In genomic region chr3:197297020-197297419, GRCh38 we compare ENCODE assay signal across 8 cellular contexts. TPM values are rescaled to one million over a fixed set of nuclear protein-coding genes. Genes with fewer than 3 reads are reported as not detected.
DNase-seq lines count a peak whose midpoint lies in the region; ATAC-seq and TF ChIP-seq lines count a peak whose summit lies in the region.

No MANE protein-coding gene starts in this region.

- peaks cover 13% of the 10 kb centered on the region for H3K27me3 Mint-ChIP-seq in activated T-cell treated with anti-CD3 and anti-CD28 coated beads, Interleukin-2, amount 50 U/mL, for 4 hours (ENCODE audit: low read depth)
- no peaks in the 10 kb centered on the region for H3K27me3 Mint-ChIP-seq in WTC11 (ENCODE audit: low read depth)

- peaks cover 7% of the 10 kb centered on the region for H3K36me3 Mint-ChIP-seq in activated T-cell treated with anti-CD3 and anti-CD28 coated beads, Interleukin-2, amount 50 U/mL, for 4 hours (ENCODE audit: insufficient read depth)
- peaks cover 14% of the 10 kb centered on the region for H3K36me3 Mint-ChIP-seq in WTC11

- peaks cover 10 to 70% (median 52%) of the 10 kb centered on the region in 6 donors for H3K4me1 ChIP-seq in spleen

- CTCF ChIA-PET in WTC11 (lab: Charles Lee): interaction anchor here (1.3 to 1.7 kb wide), 2 partner anchors 157 to 205 kb away, joined by 3 to 7 read pairs; no protein-coding TSS in a partner anchor

- DNase-seq in activated T-cell treated with anti-CD3 and anti-CD28 coated beads, Interleukin-2, amount 50 U/mL, for 4 hours: no peak
- DNase-seq in activated T-cell treated with anti-CD3 and anti-CD28 coated beads, Interleukin-2, amount 50 U/mL, for 48 hours: no peak
- no peak for DNase-seq in WTC11 (ENCODE audit: low spot score)
- DNase-seq in hepatic stellate cell (ENCODE audit: low spot score): peak; percentile 15
- DNase-seq in spleen: no peak
- DNase-seq in ureter (ENCODE audit: low spot score): no peak

- H3K4me3 ChIP-seq in spleen: peak overlapping the region; percentile 83 to 99 (median 98)

- peaks cover 36% of the 10 kb centered on the region for H3K4me1 Mint-ChIP-seq in activated T-cell treated with anti-CD3 and anti-CD28 coated beads, Interleukin-2, amount 50 U/mL, for 4 hours (ENCODE audit: low read depth)
- peaks cover 18% of the 10 kb centered on the region for H3K4me1 Mint-ChIP-seq in WTC11

- H3K4me3 Mint-ChIP-seq in activated T-cell treated with anti-CD3 and anti-CD28 coated beads, Interleukin-2, amount 50 U/mL, for 4 hours: peak overlapping the region; percentile 97
- H3K4me3 Mint-ChIP-seq in WTC11: peak overlapping the region; percentile 95

- H3K27me3 ChIP-seq in spleen (replicated peaks in 1 of 7): peaks cover 0 to 15% (median 0%) of the 10 kb centered on the region in 7 donors

- H3K27ac Mint-ChIP-seq in WTC11: peak overlapping the region; percentile 86

- no peaks in the 10 kb centered on the region for H3K9me3 Mint-ChIP-seq in activated T-cell treated with anti-CD3 and anti-CD28 coated beads, Interleukin-2, amount 50 U/mL, for 4 hours
- H3K9me3 Mint-ChIP-seq in WTC11: no peaks in the 10 kb centered on the region

- WGBS in spleen, 5 donors: 1 to 2% (median 2%) methylated on average over 14 of the region's 14 CpGs

- POLR2A ChIA-PET in WTC11 (lab: Charles Lee): interaction anchor here (1.0 kb wide), 1 partner anchor 46 kb away, joined by 3 read pairs; no protein-coding TSS in a partner anchor

- peak overlapping the region in 7 of 8 donors; percentile 83 to 96 (median 92) for H3K27ac ChIP-seq in spleen

- no peaks in the 10 kb centered on the region for H3K9me3 ChIP-seq in spleen

- no peak for ATAC-seq in activated T-cell treated with anti-CD3 and anti-CD28 coated beads, Interleukin-2, amount 50 U/mL, for 4 hours
- ATAC-seq in WTC11: no peak
- no peak for ATAC-seq in HG03045 (IDR thresholded peaks at IDR 0.05; ENCODE audit: unreplicated experiment)
- no peak for ATAC-seq in GM19328 (IDR thresholded peaks at IDR 0.05; ENCODE audit: unreplicated experiment)

- TF ChIP-seq POLR2A in spleen (IDR thresholded peaks at IDR 0.05): no peak

- TF ChIP-seq CTCF in WTC11 (IDR thresholded peaks at IDR 0.05) (no peak), spleen (IDR thresholded peaks at IDR 0.05 in 8 of 11, conservative IDR thresholded peaks at IDR 0.05 in 3 of 11) (no peak)

- peaks cover 0 to 27% (median 3%) of the 10 kb centered on the region in 6 donors for H3K36me3 ChIP-seq in spleen

- intact Hi-C loops in spleen (cut with DNase I; ENCODE audit: low total_unique reads): no loop called here

TF ChIP-seq in WTC11, 78 proteins besides CTCF, POLR2A, EP300 and RAD21 (continues in another document):
- no peak for TF ChIP-seq ZNF281 (CRISPR knock-in tag; IDR thresholded peaks at IDR 0.05)
- no peak for TF ChIP-seq TP53 (CRISPR knock-in tag; IDR thresholded peaks at IDR 0.05)
- no peak for TF ChIP-seq ERG (CRISPR knock-in tag; IDR thresholded peaks at IDR 0.05)
- TF ChIP-seq E2F4 (CRISPR knock-in tag; IDR thresholded peaks at IDR 0.05; ENCODE audit: borderline replicate concordance, low read depth): no peak
- TF ChIP-seq AFF4 (CRISPR knock-in tag; IDR thresholded peaks at IDR 0.05; ENCODE audit: borderline replicate concordance): no peak
- TF ChIP-seq CREB1 (CRISPR knock-in tag; IDR thresholded peaks at IDR 0.05): no peak
- no peak for TF ChIP-seq JAZF1 (CRISPR knock-in tag; IDR thresholded peaks at IDR 0.05)
- TF ChIP-seq, protein P1, sequence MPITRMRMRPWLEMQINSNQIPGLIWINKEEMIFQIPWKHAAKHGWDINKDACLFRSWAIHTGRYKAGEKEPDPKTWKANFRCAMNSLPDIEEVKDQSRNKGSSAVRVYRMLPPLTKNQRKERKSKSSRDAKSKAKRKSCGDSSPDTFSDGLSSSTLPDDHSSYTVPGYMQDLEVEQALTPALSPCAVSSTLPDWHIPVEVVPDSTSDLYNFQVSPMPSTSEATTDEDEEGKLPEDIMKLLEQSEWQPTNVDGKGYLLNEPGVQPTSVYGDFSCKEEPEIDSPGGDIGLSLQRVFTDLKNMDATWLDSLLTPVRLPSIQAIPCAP (CRISPR knock-in tag; IDR thresholded peaks at IDR 0.05): no peak
- TF ChIP-seq, protein P2, sequence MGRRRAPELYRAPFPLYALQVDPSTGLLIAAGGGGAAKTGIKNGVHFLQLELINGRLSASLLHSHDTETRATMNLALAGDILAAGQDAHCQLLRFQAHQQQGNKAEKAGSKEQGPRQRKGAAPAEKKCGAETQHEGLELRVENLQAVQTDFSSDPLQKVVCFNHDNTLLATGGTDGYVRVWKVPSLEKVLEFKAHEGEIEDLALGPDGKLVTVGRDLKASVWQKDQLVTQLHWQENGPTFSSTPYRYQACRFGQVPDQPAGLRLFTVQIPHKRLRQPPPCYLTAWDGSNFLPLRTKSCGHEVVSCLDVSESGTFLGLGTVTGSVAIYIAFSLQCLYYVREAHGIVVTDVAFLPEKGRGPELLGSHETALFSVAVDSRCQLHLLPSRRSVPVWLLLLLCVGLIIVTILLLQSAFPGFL (CRISPR knock-in tag; IDR thresholded peaks at IDR 0.05; ENCODE audit: borderline replicate concordance): no peak
- TF ChIP-seq ZNF138 (CRISPR knock-in tag; conservative IDR thresholded peaks at IDR 0.05): no peak
- TF ChIP-seq ESRRA (CRISPR knock-in tag; IDR thresholded peaks at IDR 0.05; ENCODE audit: borderline replicate concordance): no peak
- TF ChIP-seq IRF2 (CRISPR knock-in tag; IDR thresholded peaks at IDR 0.05; ENCODE audit: borderline replicate concordance, low read depth): no peak

RNA-seq across cellular contexts. Expression of gene DLG1, which starts 1.4 kb away (rescaled TPM):
- 10 to 100 TPM; 42.3 to 44.3 (median 44.3) TPM for total RNA-seq in activated T-cell treated with anti-CD3 and anti-CD28 coated beads, Interleukin-2, amount 50 U/mL, for 4 hours
- total RNA-seq in WTC11 (2021): 72.0 to 81.1 TPM (median 72.7 TPM) in 3 replicates
- 10 to 100 TPM; 54.4 to 92.3 (median 78.5) TPM for total RNA-seq in spleen
- 10 to 100 TPM; 11.0 to 17.9 (median 12.5) TPM for polyA plus RNA-seq in spleen
- total RNA-seq in ureter: 148 TPM
